In the genomic region with DNA sequence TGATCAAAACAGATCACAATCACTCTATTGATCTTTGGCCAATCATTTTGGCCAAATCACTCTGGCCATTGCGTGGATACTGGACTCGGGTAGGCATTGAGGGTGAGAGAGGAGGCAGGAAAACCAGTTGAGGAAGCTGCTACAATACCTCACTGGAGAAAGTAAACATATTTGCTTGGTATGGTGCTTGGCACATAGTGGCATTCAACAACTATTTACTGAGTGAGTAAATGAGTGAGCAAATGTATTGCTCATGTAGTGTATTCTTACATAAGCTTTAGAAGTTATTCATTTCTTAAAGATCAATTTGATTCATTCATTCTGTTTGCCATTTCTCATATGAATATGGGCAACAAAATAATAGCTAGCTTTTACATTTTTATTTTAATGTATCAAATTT, we compare ENCODE assay signal across 17 cellular contexts. TPM values are rescaled to one million over a fixed set of nuclear protein-coding genes. Genes with fewer than 3 reads are reported as not detected.
DNase-seq lines count a peak whose midpoint lies in the region; ATAC-seq, FAIRE-seq and TF ChIP-seq lines count a peak whose summit lies in the region.
"Had no signal": no experiment of that assay in that cellular context is flagged by ENCODE, and none has a peak within 500 bp of the region (broad histone marks: within the 10 kb centered on the region; RNA-seq: fewer than 3 reads in every experiment).

No MANE protein-coding gene starts in this region.

- TF ChIP-seq CTCF in A549 (IDR thresholded peaks at IDR 0.05) = no peak
- no peak for TF ChIP-seq CTCF in bronchial epithelial cell (IDR thresholded peaks at IDR 0.05; ENCODE audit: insufficient read depth, low read length, severe bottlenecking)
- TF ChIP-seq CTCF in GM13976 (IDR thresholded peaks at IDR 0.05; ENCODE audit: borderline replicate concordance, control extremely low read depth, extremely low read depth, insufficient read depth, missing control alignments) = no peak

- TF ChIP-seq EP300 in A549 (IDR thresholded peaks at IDR 0.05) = no peak

- no peak for FAIRE-seq in A549 (lab: Jason Lieb, UNC)
- FAIRE-seq in bronchial epithelial cell (lab: Jason Lieb, UNC) = no peak
- FAIRE-seq: GM12892 had no signal

- 19% methylated on average over 2 of the region's 2 CpGs for WGBS in A549 (ENCODE audit: missing lambda C conversion rate)

- ATAC-seq in A549 = no peak
- ATAC-seq: CD8-positive, alpha-beta T cell had no signal

- DNase-seq in A549 (ENCODE audit: low read depth in 1 of 2, low spot score in 1 of 2) = peak in 1 of 2 experiments; percentile 42
- DNase-seq in DMS53 treated with DMSO at 0.1 percent for 48 hours (lab: John Stamatoyannopoulos, UW; ENCODE audit: unreplicated experiment) = peak; percentile 60
- peak; percentile 91 for DNase-seq in bronchial epithelial cell (ENCODE audit: low read depth)
- DNase-seq in kidney tubule cell (ENCODE audit: low spot score) = peak; percentile 49
- DNase-seq in SK-N-DZ (ENCODE audit: low spot score) = no peak
- no peak for DNase-seq in NCI-H2107 (lab: John Stamatoyannopoulos, UW)
- no peak for DNase-seq in GM13976 (ENCODE audit: low spot score)
- no peak for DNase-seq in MV-4-11 (lab: John Stamatoyannopoulos, UW)
- DNase-seq: 8988T; CD8-positive, alpha-beta T cell; DMS 273 treated with DMSO at 0.1 percent for 48 hours; DMS79; GDM1; GOT3; H9 had no signal

- no peak for TF ChIP-seq RAD21 in A549 (conservative IDR thresholded peaks at IDR 0.05 in 1 of 2, IDR thresholded peaks at IDR 0.05 in 1 of 2)

- in situ Hi-C loops in GM13976 (cut with MboI; ENCODE audit: low sequenced_read_pairs, unreplicated experiment) = no loop called here

- H3K4me2 ChIP-seq in A549 = peak overlapping the region; percentile 42
- H3K4me2 ChIP-seq: BLaER1 treated with 17β-estradiol and CSF1 and Interleukin-3, amounts not matched to agents 10 nM and 100 nM had no signal

- CTCF ChIA-PET in A549 (lab: Yijun Ruan, JAX) = interaction anchor here (0.9 to 2.3 kb wide), 4 partner anchors 11 to 19 kb away, joined by 3 to 7 read pairs (median 4); no protein-coding TSS in a partner anchor

- no peak overlapping the region for H3K4me3 ChIP-seq in A549
- no peak overlapping the region for H3K4me3 ChIP-seq in bronchial epithelial cell (ENCODE audit: low read depth, low read length)
- H3K4me3 ChIP-seq: BLaER1 treated with 17β-estradiol and CSF1 and Interleukin-3, amounts not matched to agents 10 nM and 100 nM had no signal

- POLR2A ChIA-PET in A549 (lab: Yijun Ruan, JAX) = no interaction called here

- H3K27ac ChIP-seq in A549 = no peak overlapping the region
- H3K27ac ChIP-seq: BLaER1 treated with 17β-estradiol and CSF1 and Interleukin-3, amounts not matched to agents 10 nM and 100 nM had no signal

- no peak for TF ChIP-seq POLR2A in A549 (IDR thresholded peaks at IDR 0.05; ENCODE audit: low read length)

- peaks cover 21% of the 10 kb centered on the region for H3K4me1 ChIP-seq in A549

- no peaks in the 10 kb centered on the region for H3K27me3 ChIP-seq in bronchial epithelial cell (ENCODE audit: control insufficient read depth, insufficient read depth, low read length)
- H3K27me3 ChIP-seq: BLaER1 treated with 17β-estradiol and CSF1 and Interleukin-3, amounts not matched to agents 10 nM and 100 nM had no signal

- H3K36me3 ChIP-seq in bronchial epithelial cell (ENCODE audit: control insufficient read depth, insufficient read depth, low read length) = no peaks in the 10 kb centered on the region
- H3K36me3 ChIP-seq: BLaER1 treated with 17β-estradiol and CSF1 and Interleukin-3, amounts not matched to agents 10 nM and 100 nM had no signal

- no peaks in the 10 kb centered on the region for H3K9me3 ChIP-seq in A549
- H3K9me3 ChIP-seq: BLaER1 treated with 17β-estradiol and CSF1 and Interleukin-3, amounts not matched to agents 10 nM and 100 nM had no signal

TF ChIP-seq in A549, 52 proteins besides CTCF, POLR2A, EP300 and RAD21:
- TF ChIP-seq CEBPB (IDR thresholded peaks at IDR 0.05) = peak in 1 of 2 experiments; percentile 67; a peak in 1 of 4 replicates
- 0 out of 2 replicates have a peak, but pooled peaks have one; percentile 18 for TF ChIP-seq JUNB (IDR thresholded peaks at IDR 0.05)
- no peak for TF ChIP-seq CBX8 (IDR thresholded peaks at IDR 0.05)
- no peak for TF ChIP-seq NPAS2 (CRISPR knock-in tag; IDR thresholded peaks at IDR 0.05; ENCODE audit: borderline replicate concordance)
- no peak for TF ChIP-seq FOSL2 (IDR thresholded peaks at IDR 0.05)
- TF ChIP-seq FOSL2 (CRISPR knock-in tag; IDR thresholded peaks at IDR 0.05) = peak; percentile 81
- TF ChIP-seq GATA3 (IDR thresholded peaks at IDR 0.05; ENCODE audit: borderline replicate concordance) = peak; percentile 27; the same call in 1 of the 2 replicates

RNA-seq across cellular contexts. Expression of a gene that starts 4.0 kb away (rescaled TPM):
- polyA plus RNA-seq in A549 (2011; rRNA removed) (27.2 and 34.8 TPM in 2 replicates), A549 (2017; fragmentation: RNase III; extraction: RNeasy Plus Mini Kit Qiagen cat#74134 plus additional on column Dnase treatment) (15.9 to 18.5 TPM (median 17.4 TPM) in 3 replicates)
- polyA plus RNA-seq in A549 (2012; cell fraction: cytosol; rRNA removed) = 17.4 and 18.5 TPM in 2 replicates
- polyA plus RNA-seq in A549 (2012; cell fraction: nucleus; rRNA removed) = 7.4 and 10.5 TPM in 2 replicates
- polyA minus RNA-seq in A549 (2011; rRNA and poly(A)+ RNA removed) = 18.6 and 21.7 TPM in 2 replicates
- 2.1 and 3.2 TPM in 2 replicates for total RNA-seq in bronchial epithelial cell
- 50.4 and 52.4 TPM in 2 replicates for polyA plus RNA-seq in SK-N-DZ (2014; cell fraction: cytosol; rRNA removed)
- polyA plus RNA-seq in SK-N-DZ (2014; cell fraction: nucleus; rRNA removed) = 51.1 and 65.7 TPM in 2 replicates

Comparison
In these comparisons a context has a peak if more than half of its experiments do, and no peak if none do; other contexts are left out.
1. DNase-seq: peak in DMS53 treated with DMSO at 0.1 percent for 48 hours (single experiment), bronchial epithelial cell (single experiment) and kidney tubule cell (single experiment); none in SK-N-DZ (single experiment), NCI-H2107 (single experiment), GM13976 (single experiment) and MV-4-11 (single experiment).